16 cellular contexts compared by ENCODE assay signal in the genomic region with DNA sequence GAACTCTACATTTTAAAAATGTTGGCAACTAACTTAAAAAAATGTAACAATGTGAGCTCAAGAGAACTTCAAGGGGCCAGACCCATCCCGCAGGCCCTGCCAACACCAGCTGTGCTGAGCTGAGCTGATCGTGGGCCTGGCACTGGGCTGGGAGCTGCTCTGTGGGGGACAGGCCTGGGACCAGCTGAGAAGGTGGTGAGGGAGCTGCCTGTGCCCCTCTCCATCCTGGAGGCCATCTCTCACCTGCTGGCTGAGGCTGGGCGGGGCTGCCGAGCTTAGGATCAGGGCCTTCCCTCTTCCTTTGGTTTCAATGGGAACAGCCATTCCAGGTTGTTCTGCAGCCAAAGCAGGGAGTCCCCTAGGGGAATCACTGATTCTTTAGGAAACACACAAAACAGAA. TPM values are rescaled to one million over a fixed set of nuclear protein-coding genes. Genes with fewer than 3 reads are reported as not detected.
A peak's percentile ranks its signal among the peaks of the same experiment; 100 is the strongest.
DNase-seq lines count a peak whose midpoint lies in the region; ATAC-seq, FAIRE-seq and TF ChIP-seq lines count a peak whose summit lies in the region.
"Had no signal": no experiment of that assay in that cellular context is flagged by ENCODE, and none has a peak within 500 bp of the region (broad histone marks: within the 10 kb centered on the region; RNA-seq: fewer than 3 reads in every experiment).

No MANE protein-coding gene starts in this region.

- H3K27me3 Mint-ChIP-seq in effector memory CD8-positive, alpha-beta T cell: no peaks in the 10 kb centered on the region
- H3K27me3 Mint-ChIP-seq: CD4-positive, CD25-positive, alpha-beta regulatory T cell had no signal

- BruUV-seq in HepG2 (replicated peaks; lab: Mats Ljungman, UMichigan): no TSS peak

- H3K79me2 ChIP-seq in HepG2 (ENCODE audit: insufficient read depth, low read length): no peaks in the 10 kb centered on the region
- no peaks in the 10 kb centered on the region for H3K79me2 ChIP-seq in parathyroid adenoma
- H3K79me2 ChIP-seq in trophoblast cell (ENCODE audit: control insufficient read depth, insufficient read depth, low read length, poor library complexity): no peaks in the 10 kb centered on the region

- no peak for TF ChIP-seq RAD21 in HepG2 (CRISPR knock-in tag; IDR thresholded peaks at IDR 0.05)

- H3K4me2 ChIP-seq in HepG2 (ENCODE audit: low read depth, low read length) (no peak overlapping the region), parathyroid adenoma (ENCODE audit: low read length) (no peak overlapping the region), trophoblast cell (ENCODE audit: low read length) (no peak overlapping the region)

- H2AFZ ChIP-seq in HepG2 (ENCODE audit: low read length) (no peak overlapping the region), parathyroid adenoma (no peak overlapping the region), trophoblast cell (ENCODE audit: insufficient read depth, low read length, poor library complexity) (no peak overlapping the region)

- no peak overlapping the region for H4K91ac ChIP-seq in trophoblast cell (ENCODE audit: low read depth, low read length)

- no peak overlapping the region for H3K14ac ChIP-seq in trophoblast cell (ENCODE audit: low read length)

- TF ChIP-seq POLR2A in HepG2 (IDR thresholded peaks at IDR 0.05; ENCODE audit: insufficient read depth in 1 of 2, low read depth in 2 of 2, low read length in 2 of 2) (no peak), right lobe of liver (IDR thresholded peaks at IDR 0.05) (no peak)

- POLR2A ChIA-PET in HepG2 (lab: Yijun Ruan, JAX): no interaction called here

- intact Hi-C loops in HepG2 (cut with micrococcal nuclease; ENCODE audit: unreplicated experiment) (no loop called here), right lobe of liver (cut with DNase I) (loop anchor here in 1 of 2 donors (10.0 kb wide), 1 partner anchor 295 kb away; no protein-coding TSS in a partner anchor)

- no peak for DNase-seq in HepG2 (ENCODE audit: low spot score)
- DNase-seq in right lobe of liver: no peak
- no peak for DNase-seq in effector memory CD8-positive, alpha-beta T cell
- no peak for DNase-seq in trophoblast cell
- no peak for DNase-seq in HAP-1 (ENCODE audit: low spot score in 2 of 2)
- DNase-seq: AML-193; CD4-positive, CD25-positive, alpha-beta regulatory T cell; KG1; NCI-H1048; NCI-H2227 treated with DMSO at 0.1 percent for 48 hours; NCI-H526; SHP77 had no signal

- H3K4me3 Mint-ChIP-seq in effector memory CD8-positive, alpha-beta T cell: peak overlapping the region; percentile 37 to 94
- H3K4me3 Mint-ChIP-seq: CD4-positive, CD25-positive, alpha-beta regulatory T cell had no signal

- peak overlapping the region; percentile 74 to 99 for H3K27ac Mint-ChIP-seq in effector memory CD8-positive, alpha-beta T cell

- no peak for TF ChIP-seq EP300 in HepG2 (IDR thresholded peaks at IDR 0.05; ENCODE audit: low read depth in 2 of 2, low read length in 2 of 2)
- TF ChIP-seq EP300 in HepG2 (CRISPR knock-in tag; IDR thresholded peaks at IDR 0.05; ENCODE audit: borderline replicate concordance): no peak

- H3K4me1 ChIP-seq in HepG2 (ENCODE audit: insufficient read depth, low read length) (no peaks in the 10 kb centered on the region), right lobe of liver (no peaks in the 10 kb centered on the region), parathyroid adenoma (no peaks in the 10 kb centered on the region), trophoblast cell (ENCODE audit: control insufficient read depth in 1 of 2, insufficient read depth in 2 of 2, low read length in 2 of 2) (peaks cover 0 to 3% of the 10 kb centered on the region in 2 experiments), HAP-1 (no peaks in the 10 kb centered on the region)

- no peaks in the 10 kb centered on the region for H3K9me3 Mint-ChIP-seq in effector memory CD8-positive, alpha-beta T cell

- H3K79me1 ChIP-seq in trophoblast cell (ENCODE audit: low read length): no peaks in the 10 kb centered on the region

- H3K4me1 Mint-ChIP-seq in effector memory CD8-positive, alpha-beta T cell (ENCODE audit: low read depth in 2 of 2): peaks cover 51 to 56% of the 10 kb centered on the region in 2 donors

- no peak overlapping the region for H3K4ac ChIP-seq in trophoblast cell (ENCODE audit: low read depth, low read length)

- ATAC-seq in HepG2: no peak
- no peak for ATAC-seq in right lobe of liver
- no peak for ATAC-seq in effector memory CD8-positive, alpha-beta T cell (replicated peaks)
- no peak for ATAC-seq in GM18870 (IDR thresholded peaks at IDR 0.05; ENCODE audit: unreplicated experiment)

- WGBS in HepG2 (ENCODE audit: low lambda C conversion rate): 94% methylated on average over 4 of the region's 4 CpGs
- WGBS in right lobe of liver (ENCODE audit: insufficient coverage, low coverage, low lambda C conversion rate, missing lambda C conversion rate): 60% methylated on average over 1 of the region's 4 CpGs
- WGBS in trophoblast cell (ENCODE audit: extremely low coverage, insufficient coverage, insufficient read length): no CpG with 5 or more reads among the region's 4 CpGs

- H2BK12ac ChIP-seq in trophoblast cell (ENCODE audit: low read length): no peak overlapping the region

- no peak overlapping the region for H2BK120ac ChIP-seq in trophoblast cell (ENCODE audit: insufficient read depth, low read length, poor library complexity)

- no peak overlapping the region for H2BK5ac ChIP-seq in trophoblast cell (ENCODE audit: low read depth, low read length, poor library complexity)

- H3K36me3 ChIP-seq in HepG2 (replicated peaks in 1 of 2; ENCODE audit: control insufficient read depth in 1 of 2, insufficient read depth in 2 of 2, low read length in 2 of 2): peaks cover 36 to 55% of the 10 kb centered on the region in 2 experiments; a peak in 4 of 5 replicates
- H3K36me3 ChIP-seq in right lobe of liver: peaks cover 0 to 44% (median 7%) of the 10 kb centered on the region in 4 donors
- H3K36me3 ChIP-seq in parathyroid adenoma (ENCODE audit: control insufficient read depth, insufficient read depth, low read length): no peaks in the 10 kb centered on the region
- H3K36me3 ChIP-seq in trophoblast cell (ENCODE audit: control insufficient read depth in 1 of 2, insufficient read depth in 2 of 2, low read length in 2 of 2): peaks cover 56 to 57% of the 10 kb centered on the region in 2 experiments
- peaks cover 26% of the 10 kb centered on the region for H3K36me3 ChIP-seq in HAP-1 (replicated peaks)

- CTCF ChIA-PET in HepG2 (lab: Yijun Ruan, JAX; ENCODE audit: low intra/inter-chr PET ratio, low total read pairs): no interaction called here

- H3K27me3 ChIP-seq in HepG2 (ENCODE audit: control insufficient read depth in 1 of 2, insufficient read depth in 2 of 2, low read length in 2 of 2) (no peaks in the 10 kb centered on the region), right lobe of liver (no peaks in the 10 kb centered on the region), parathyroid adenoma (ENCODE audit: control insufficient read depth, insufficient read depth, low read length) (no peaks in the 10 kb centered on the region), trophoblast cell (ENCODE audit: insufficient read depth, low read length) (no peaks in the 10 kb centered on the region), HAP-1 (ENCODE audit: low read depth) (no peaks in the 10 kb centered on the region)

- H3K4me3 ChIP-seq in HepG2 (replicated peaks in 1 of 3; ENCODE audit: insufficient read depth in 1 of 3, low read depth in 2 of 3, low read length in 3 of 3): no peak overlapping the region
- no peak overlapping the region for H3K4me3 ChIP-seq in right lobe of liver
- H3K4me3 ChIP-seq in parathyroid adenoma (ENCODE audit: low read depth, low read length): no peak overlapping the region
- H3K4me3 ChIP-seq in trophoblast cell (ENCODE audit: low read depth, low read length): no peak overlapping the region
- H3K4me3 ChIP-seq in HAP-1: no peak overlapping the region

- no peak overlapping the region for H3K27ac ChIP-seq in HepG2 (ENCODE audit: extremely low read length, insufficient read depth, low read length)
- no peak overlapping the region for H3K27ac ChIP-seq in right lobe of liver
- peak overlapping the region; percentile 6 for H3K27ac ChIP-seq in parathyroid adenoma
- no peak overlapping the region for H3K27ac ChIP-seq in trophoblast cell (ENCODE audit: low read depth, low read length)

- H3K9ac ChIP-seq in HepG2 (ENCODE audit: insufficient read depth, low read depth, low read length) (no peak overlapping the region), parathyroid adenoma (no peak overlapping the region), trophoblast cell (ENCODE audit: low read length) (no peak overlapping the region)

- peaks cover 75% of the 10 kb centered on the region for H3K36me3 Mint-ChIP-seq in effector memory CD8-positive, alpha-beta T cell (ENCODE audit: insufficient read depth)

- no peak overlapping the region for H3K18ac ChIP-seq in trophoblast cell (ENCODE audit: low read length)

- no peak overlapping the region for H3K23ac ChIP-seq in trophoblast cell (ENCODE audit: low read length)

- no peak for TF ChIP-seq CTCF in HepG2 (CRISPR knock-in tag; IDR thresholded peaks at IDR 0.05)
- no peak for TF ChIP-seq CTCF in right lobe of liver (IDR thresholded peaks at IDR 0.05)
- no peak for TF ChIP-seq CTCF in parathyroid adenoma (IDR thresholded peaks at IDR 0.05)

- in situ Hi-C loops in HepG2 (cut with HindIII; ENCODE audit: extremely low pct_ligation_motif_present, low pct_unique_long_range_greater_than_20kb): no loop called here
- in situ Hi-C loops in HAP-1 (cut with MboI; ENCODE audit: low sequenced_read_pairs): loop anchor here (25.0 kb wide), 1 partner anchor 223 kb away; no protein-coding TSS in a partner anchor

- H3K9me3 ChIP-seq in HepG2 (ENCODE audit: low read length) (no peaks in the 10 kb centered on the region), right lobe of liver (no peaks in the 10 kb centered on the region), parathyroid adenoma (ENCODE audit: control insufficient read depth, low read length) (no peaks in the 10 kb centered on the region), trophoblast cell (ENCODE audit: insufficient read depth, low read depth, low read length) (no peaks in the 10 kb centered on the region), HAP-1 (no peaks in the 10 kb centered on the region)

- no peak overlapping the region for H4K8ac ChIP-seq in trophoblast cell (ENCODE audit: low read depth, low read length)

- H4K12ac ChIP-seq in trophoblast cell (ENCODE audit: low read depth, low read length): no peak overlapping the region

- H4K20me1 ChIP-seq in HepG2 (ENCODE audit: insufficient read depth, low read length): no peaks in the 10 kb centered on the region

- no peak for FAIRE-seq in HepG2 (lab: Jason Lieb, UNC)
- FAIRE-seq: H54 had no signal

- H2AK5ac ChIP-seq in trophoblast cell (ENCODE audit: low read length): no peak overlapping the region

RNA-seq across cellular contexts. Expression of gene IL21R, which starts 58.2 kb away (rescaled TPM):
- total RNA-seq in HepG2 (2016; rRNA removed; fragmentation: Illumina TruSeq; extraction: Trizol) (0.17 and 0.64 TPM in 2 replicates), right lobe of liver (1 to 10 TPM in 1 of 6 experiments, under 1 TPM in 5; 0.09 to 1.3 (median 0.31) TPM)
- not detected in 2 replicates for total RNA-seq in HepG2 (2016; cell fraction: cytosol; rRNA removed; fragmentation: Illumina TruSeq; extraction: Trizol; ENCODE audit: low read depth)
- 0.22 and 0.43 TPM in 2 replicates for total RNA-seq in HepG2 (2016; cell fraction: insoluble cytoplasmic fraction; rRNA removed; fragmentation: Illumina TruSeq; extraction: Trizol)
- total RNA-seq in HepG2 (2016; cell fraction: membrane; rRNA removed; fragmentation: Illumina TruSeq; extraction: Trizol): 0.22 and 0.45 TPM in 2 replicates
- 0.28 and 0.40 TPM in 2 replicates for total RNA-seq in HepG2 (2016; cell fraction: nucleus; rRNA removed; fragmentation: Illumina TruSeq; extraction: Trizol)
- 0.49 and 1.6 TPM in 2 replicates for polyA plus RNA-seq in HepG2 (2011; rRNA removed)
- 0.62 and 1.4 TPM in 2 replicates for polyA plus RNA-seq in HepG2 (2011; cell fraction: cytosol; rRNA removed)
- 0.34 and 1.6 TPM in 2 replicates for polyA plus RNA-seq in HepG2 (2011; cell fraction: nucleus; rRNA removed)
- 1.1 and 2.8 TPM in 2 replicates for polyA plus RNA-seq in HepG2 (2012)
- 0.07 and 0.09 TPM in 2 replicates for polyA plus RNA-seq in HepG2 (2016; cell fraction: cytosol; fragmentation: Illumina TruSeq; extraction: Trizol; ENCODE audit: low read depth)
- 0.14 and 0.21 TPM in 2 replicates for polyA plus RNA-seq in HepG2 (2016; cell fraction: insoluble cytoplasmic fraction; fragmentation: Illumina TruSeq; extraction: Trizol; ENCODE audit: low read depth)
- 0.06 and 0.12 TPM in 2 replicates for polyA plus RNA-seq in HepG2 (2016; cell fraction: membrane; fragmentation: Illumina TruSeq; extraction: Trizol; ENCODE audit: low read depth)
- polyA plus RNA-seq in HepG2 (2016; cell fraction: nucleus; fragmentation: Illumina TruSeq; extraction: Trizol; ENCODE audit: insufficient read depth, low read depth): 0.35 and 0.56 TPM in 2 replicates
- polyA minus RNA-seq in HepG2 (2011; rRNA and poly(A)+ RNA removed; ENCODE audit: low replicate concordance): 0.56 and 3.1 TPM in 2 replicates
- polyA minus RNA-seq in HepG2 (2011; cell fraction: cytosol; rRNA and poly(A)+ RNA removed): 0.88 and 1.1 TPM in 2 replicates
- polyA minus RNA-seq in HepG2 (2011; cell fraction: nucleus; rRNA and poly(A)+ RNA removed): 0.26 and 0.87 TPM in 2 replicates
- 0.08 and 0.15 TPM in 2 replicates for polyA plus RNA-seq in trophoblast cell (2013)
- total RNA-seq: Daoy had no signal
